8 cellular contexts compared by ENCODE assay signal in the genomic region with DNA sequence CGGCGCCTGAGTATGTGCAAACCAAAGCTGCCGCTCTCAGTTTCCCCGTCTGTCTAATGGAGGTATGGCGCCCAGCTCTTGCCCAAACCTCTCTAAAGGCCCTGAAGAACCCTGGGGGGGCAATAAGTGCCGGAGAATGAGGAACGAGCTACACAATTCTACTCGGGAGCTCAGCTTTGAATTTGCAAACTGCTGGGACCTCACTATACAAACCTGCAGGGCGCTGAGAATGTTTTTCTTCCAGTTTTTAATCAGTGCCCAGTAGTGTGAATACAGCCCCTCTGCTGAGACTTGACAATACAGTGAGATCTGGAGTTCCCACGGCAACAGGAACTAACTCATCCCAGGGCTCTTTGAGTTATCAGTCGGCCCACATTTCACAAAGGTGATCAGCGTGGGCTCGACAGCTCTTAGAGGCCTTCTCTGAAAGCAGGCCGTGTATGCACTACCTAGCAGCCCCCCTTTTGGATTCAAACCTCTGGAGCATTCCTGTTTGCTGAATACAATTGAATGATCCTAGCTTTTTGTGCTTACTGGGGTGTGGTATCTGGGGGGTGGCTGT. TPM values are rescaled to one million over a fixed set of nuclear protein-coding genes. Genes with fewer than 3 reads are reported as not detected.
DNase-seq lines count a peak whose midpoint lies in the region; ATAC-seq and TF ChIP-seq lines count a peak whose summit lies in the region.

No MANE protein-coding gene starts in this region.

- peak overlapping the region; percentile 98 for H3K4me2 ChIP-seq in IMR-90 (ENCODE audit: low read depth, low read length)

- peak overlapping the region; percentile 15; the same call in 1 of the 2 replicates for H2AK5ac ChIP-seq in IMR-90 (ENCODE audit: low read depth, low read length)

- dilution Hi-C loops in IMR-90 (cut with HindIII; ENCODE audit: low sequenced_read_pairs, unreplicated experiment) = no loop called here

- H3K9me3 Mint-ChIP-seq in activated naive CD8-positive, alpha-beta T cell treated with anti-CD3 and anti-CD28 coated beads, Interleukin-2, amount 50 U/mL, for 24 hours = peaks cover 6% of the 10 kb centered on the region

- CTCF ChIA-PET in IMR-90 (lab: Yijun Ruan, JAX) = interaction anchor here (1.1 to 2.0 kb wide), 2 partner anchors 21 to 23 kb away, joined by 5 to 7 read pairs; no protein-coding TSS in a partner anchor

- H3K36me3 ChIP-seq in IMR-90 (ENCODE audit: control insufficient read depth, insufficient read depth, low read length) = peaks cover 41% of the 10 kb centered on the region
- peaks cover 19 to 42% of the 10 kb centered on the region in 2 donors for H3K36me3 ChIP-seq in stomach smooth muscle (ENCODE audit: control insufficient read depth in 2 of 2, insufficient read depth in 2 of 2, low read length in 2 of 2)

- H3K27me3 ChIP-seq in IMR-90 (ENCODE audit: control insufficient read depth, insufficient read depth, low read length) = no peaks in the 10 kb centered on the region
- no peaks in the 10 kb centered on the region for H3K27me3 ChIP-seq in stomach smooth muscle (ENCODE audit: control insufficient read depth in 1 of 2, insufficient read depth in 2 of 2, low read length in 2 of 2)

- H3K4me1 ChIP-seq in IMR-90 (ENCODE audit: control insufficient read depth, insufficient read depth, low read length) (peaks cover 16% of the 10 kb centered on the region), stomach smooth muscle (ENCODE audit: control insufficient read depth, insufficient read depth, low read length) (peaks cover 29% of the 10 kb centered on the region)

- peak overlapping the region; percentile 86 for H4K5ac ChIP-seq in IMR-90 (ENCODE audit: low read depth, low read length)

- ATAC-seq in IMR-90 (ENCODE audit: low read depth) = peak; percentile 1; the same call in 1 of the 2 replicates
- ATAC-seq in activated naive CD8-positive, alpha-beta T cell treated with anti-CD3 and anti-CD28 coated beads, Interleukin-2, amount 50 U/mL, for 24 hours = no peak
- ATAC-seq in HG03196 (IDR thresholded peaks at IDR 0.05; ENCODE audit: unreplicated experiment) = no peak

- H2BK5ac ChIP-seq in IMR-90 (ENCODE audit: low read depth, low read length, poor library complexity, severe bottlenecking) = peak overlapping the region; percentile 54

- WGBS in IMR-90 (ENCODE audit: extremely low coverage in 2 of 2, insufficient read length in 1 of 2), 2 experiments = 4% methylated on average over 12 of the region's 14 CpGs; no CpG with 5 or more reads in 1 of the 2 experiments

- in situ Hi-C loops in IMR-90 (cut with MboI; ENCODE audit: low sequenced_read_pairs) = no loop called here

- peak overlapping the region; percentile 77 for H3K56ac ChIP-seq in IMR-90 (ENCODE audit: extremely low read depth, insufficient read depth, low read length)

- H3K4me3 ChIP-seq in IMR-90 (ENCODE audit: insufficient read depth, low read depth, low read length) = peak overlapping the region; percentile 93
- peak overlapping the region; percentile 75 to 83 for H3K4me3 ChIP-seq in stomach smooth muscle (ENCODE audit: low read length in 2 of 2)

- H3K4me1 Mint-ChIP-seq in activated naive CD8-positive, alpha-beta T cell treated with anti-CD3 and anti-CD28 coated beads, Interleukin-2, amount 50 U/mL, for 24 hours = peaks cover 36% of the 10 kb centered on the region

- peaks cover 12% of the 10 kb centered on the region for H4K20me1 ChIP-seq in IMR-90 (ENCODE audit: insufficient read depth, low read length)

- no peak for TF ChIP-seq CTCF in IMR-90 (conservative IDR thresholded peaks at IDR 0.05; ENCODE audit: low read depth, low read length)

- H3K4me3 Mint-ChIP-seq in activated naive CD8-positive, alpha-beta T cell treated with anti-CD3 and anti-CD28 coated beads, Interleukin-2, amount 50 U/mL, for 24 hours = peak overlapping the region; percentile 85

- H2BK15ac ChIP-seq in IMR-90 (ENCODE audit: low read depth, low read length) = no peak overlapping the region

- peak overlapping the region; percentile 79 for H3K27ac ChIP-seq in IMR-90 (ENCODE audit: insufficient read depth, low read length)
- peak overlapping the region; percentile 94 for H3K27ac ChIP-seq in stomach smooth muscle (ENCODE audit: low read length)

- intact Hi-C loops in IMR-90 (cut with micrococcal nuclease) = no loop called here

- DNase-seq in COLO668 (lab: John Stamatoyannopoulos, UW; ENCODE audit: unreplicated experiment) (peak; percentile 47), IMR-90 (peak; percentile 32), iris pigment epithelial cell (ENCODE audit: low read depth) (peak; percentile 52), NCI-H524 treated with DMSO at 0.1 percent for 48 hours (lab: John Stamatoyannopoulos, UW) (no peak), cerebellum (ENCODE audit: low spot score) (no peak)
- no peak for DNase-seq in activated naive CD8-positive, alpha-beta T cell treated with anti-CD3 and anti-CD28 coated beads, Interleukin-2, amount 50 U/mL, for 24 hours

- H3K36me3 Mint-ChIP-seq in activated naive CD8-positive, alpha-beta T cell treated with anti-CD3 and anti-CD28 coated beads, Interleukin-2, amount 50 U/mL, for 24 hours (ENCODE audit: low read depth) = peaks cover 16% of the 10 kb centered on the region

- 0 out of 2 replicates have a peak overlapping the region, but pooled peaks have one; percentile 37 for H2BK120ac ChIP-seq in IMR-90 (ENCODE audit: low read depth, low read length)

- TF ChIP-seq POLR2A in IMR-90 (IDR thresholded peaks at IDR 0.05; ENCODE audit: low read depth, low read length) = no peak

- H3K9me1 ChIP-seq in IMR-90 (ENCODE audit: insufficient read depth, low read length) = peaks cover 38% of the 10 kb centered on the region

- H3K79me1 ChIP-seq in IMR-90 (ENCODE audit: low read depth in 1 of 2, low read length in 2 of 2) = peaks cover 28 to 55% of the 10 kb centered on the region in 2 experiments

- H3K27ac Mint-ChIP-seq in activated naive CD8-positive, alpha-beta T cell treated with anti-CD3 and anti-CD28 coated beads, Interleukin-2, amount 50 U/mL, for 24 hours = peak overlapping the region; percentile 95

- no peak overlapping the region for H2BK20ac ChIP-seq in IMR-90 (ENCODE audit: low read depth, low read length)

- H3K9me3 ChIP-seq in IMR-90 (ENCODE audit: control insufficient read depth, insufficient read depth, low read length) (no peaks in the 10 kb centered on the region), stomach smooth muscle (ENCODE audit: control insufficient read depth in 2 of 2, low read length in 2 of 2) (no peaks in the 10 kb centered on the region)

- no peaks in the 10 kb centered on the region for H3K27me3 Mint-ChIP-seq in activated naive CD8-positive, alpha-beta T cell treated with anti-CD3 and anti-CD28 coated beads, Interleukin-2, amount 50 U/mL, for 24 hours

- peak overlapping the region; percentile 49 for H3K14ac ChIP-seq in IMR-90 (replicated peaks; ENCODE audit: low read depth, low read length)

- peak overlapping the region; percentile 36 for H3K23ac ChIP-seq in IMR-90 (ENCODE audit: low read depth, low read length)

- TF ChIP-seq RAD21 in IMR-90 (IDR thresholded peaks at IDR 0.05; ENCODE audit: low read length) = no peak

- no TSS peak for BruUV-seq in IMR-90 (replicated peaks; lab: Mats Ljungman, UMichigan)

- H2AK9ac ChIP-seq in IMR-90 (replicated peaks; ENCODE audit: low read depth, low read length, poor library complexity) = peak overlapping the region; percentile 94

- peak overlapping the region; percentile 88 for H2AFZ ChIP-seq in IMR-90 (replicated peaks; ENCODE audit: low read length, poor library complexity)

- H4K91ac ChIP-seq in IMR-90 (ENCODE audit: insufficient read depth, low read depth, low read length) = peak overlapping the region; percentile 82

- H3K4ac ChIP-seq in IMR-90 (ENCODE audit: low read depth, low read length) = peak overlapping the region; percentile 97

- H3K18ac ChIP-seq in IMR-90 (ENCODE audit: low read depth, low read length) = peak overlapping the region; percentile 88

- POLR2A ChIA-PET in IMR-90 (lab: Charles Lee; ENCODE audit: unreplicated experiment) = interaction anchor here (0.5 to 1.2 kb wide), 4 partner anchors 10 to 863 kb away, joined by 3 to 5 read pairs (median 4); no protein-coding TSS in a partner anchor

- peak overlapping the region; percentile 88 for H3K9ac ChIP-seq in IMR-90 (ENCODE audit: low read depth, low read length)
- H3K9ac ChIP-seq in stomach smooth muscle (ENCODE audit: low read length in 2 of 2) = peak overlapping the region; percentile 76 to 85

- H4K8ac ChIP-seq in IMR-90 (ENCODE audit: low read depth in 2 of 2, low read length in 2 of 2) = peak overlapping the region; percentile 64 to 99; a peak in 3 of 4 replicates

TF ChIP-seq in IMR-90, 13 proteins besides CTCF, POLR2A, EP300 and RAD21:
- TF ChIP-seq NFE2L2 (IDR thresholded peaks at IDR 0.05; ENCODE audit: low read depth, low read length) = no peak
- no peak for TF ChIP-seq MAFK (IDR thresholded peaks at IDR 0.05; ENCODE audit: low read depth, low read length)

RNA-seq across cellular contexts. Expression of gene TMEM53, which starts 41.7 kb away (rescaled TPM):
- total RNA-seq in IMR-90 (2012; rRNA removed) (2.2 and 2.7 TPM in 2 replicates), cerebellum (4.7 TPM)
- 6.3 and 8.1 TPM in 2 replicates for polyA plus RNA-seq in IMR-90 (2012; rRNA removed)
- polyA plus RNA-seq in IMR-90 (2012; cell fraction: cytosol; rRNA removed) = 6.7 and 9.4 TPM in 2 replicates
- polyA plus RNA-seq in IMR-90 (2012; cell fraction: nucleus; rRNA removed; ENCODE audit: low replicate concordance) = 3.1 and 5.5 TPM in 2 replicates

RNA-seq across cellular contexts. Expression of gene ARMH1, which starts 41.9 kb away (rescaled TPM):
- 0.28 and 0.36 TPM in 2 replicates for total RNA-seq in IMR-90 (2012; rRNA removed)
- 0.72 and 1.1 TPM in 2 replicates for polyA plus RNA-seq in IMR-90 (2012; rRNA removed)
- 0.33 TPM in 1 of 2 replicates, not detected in the other for polyA plus RNA-seq in IMR-90 (2012; cell fraction: cytosol; rRNA removed)
- polyA plus RNA-seq in IMR-90 (2012; cell fraction: nucleus; rRNA removed; ENCODE audit: low replicate concordance) = 15.3 and 21.0 TPM in 2 replicates
- total RNA-seq in cerebellum = 5.2 TPM

Comparison
In these comparisons a context has a peak if more than half of its experiments do, and no peak if none do; other contexts are left out.
1. DNase-seq: peak in COLO668 (single experiment), IMR-90 (single experiment) and iris pigment epithelial cell (single experiment); none in activated naive CD8-positive, alpha-beta T cell treated with anti-CD3 and anti-CD28 coated beads, Interleukin-2, amount 50 U/mL, for 24 hours (single experiment), NCI-H524 treated with DMSO at 0.1 percent for 48 hours (single experiment) and cerebellum (single experiment).